20 cellular contexts compared by ENCODE assay signal in the genomic region with DNA sequence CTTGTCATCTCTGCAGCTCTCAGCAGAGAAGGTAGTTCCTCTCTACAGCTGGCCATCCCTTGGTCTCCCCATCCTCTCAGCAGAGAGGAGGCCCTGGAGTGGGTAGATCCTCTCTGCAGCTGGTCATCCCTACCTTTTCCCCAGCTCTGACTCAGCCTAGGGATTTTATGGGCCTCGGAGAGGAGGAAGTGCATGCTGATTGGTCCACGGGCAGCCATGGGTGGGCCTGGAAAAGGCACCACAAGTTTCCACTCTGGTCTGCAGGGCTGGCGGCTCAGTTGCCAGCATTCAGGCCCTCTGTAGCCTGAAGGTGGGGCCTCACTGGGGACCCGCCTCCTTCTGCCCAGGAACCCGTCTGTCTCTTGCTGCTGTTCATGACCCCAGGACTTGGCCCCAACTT. TPM values are rescaled to one million over a fixed set of nuclear protein-coding genes. Genes with fewer than 3 reads are reported as not detected.
A peak's percentile ranks its signal among the peaks of the same experiment; 100 is the strongest.
DNase-seq lines count a peak whose midpoint lies in the region; ATAC-seq and TF ChIP-seq lines count a peak whose summit lies in the region.
"Had no signal": no experiment of that assay in that cellular context is flagged by ENCODE, and none has a peak within 500 bp of the region (broad histone marks: within the 10 kb centered on the region; RNA-seq: fewer than 3 reads in every experiment).

No MANE protein-coding gene starts in this region.

- no peak for TF ChIP-seq CTCF in fibroblast of mammary gland (conservative IDR thresholded peaks at IDR 0.05; ENCODE audit: control insufficient read depth, insufficient read depth, low read depth, low read length)
- TF ChIP-seq CTCF in lung (IDR thresholded peaks at IDR 0.05; ENCODE audit: control extremely low read depth, extremely low read depth), result no peak
- TF ChIP-seq CTCF in dorsolateral prefrontal cortex (IDR thresholded peaks at IDR 0.05 in 54 of 56, conservative IDR thresholded peaks at IDR 0.05 in 2 of 56; ENCODE audit: low read depth in 1 of 56, partially characterized antibody in 56 of 56), result no peak

- no peaks in the 10 kb centered on the region for H3K4me1 Mint-ChIP-seq in activated T-helper 1 cell treated with anti-CD3 and anti-CD28 coated beads, Interleukin-12 subunit alpha, Interleukin-12 subunit beta, Interleukin-2, Interleukin-4 antibody, amounts not matched to agents 30 ng/mL and 10 ng/mL and 1 ng/mL, durations not matched to agents 14 hours and 24 hours and 36 hours (ENCODE audit: low read depth)
- H3K4me1 Mint-ChIP-seq: activated naive CD4-positive, alpha-beta T cell treated with anti-CD3 and anti-CD28 coated beads, Interleukin-2, amount 50 U/mL, for 24 hours had no signal

- H3K9me3 Mint-ChIP-seq in activated T-helper 1 cell treated with anti-CD3 and anti-CD28 coated beads, Interleukin-12 subunit alpha, Interleukin-12 subunit beta, Interleukin-2, Interleukin-4 antibody, amounts not matched to agents 30 ng/mL and 10 ng/mL and 1 ng/mL, durations not matched to agents 14 hours and 24 hours and 36 hours, result no peaks in the 10 kb centered on the region
- H3K9me3 Mint-ChIP-seq: activated naive CD4-positive, alpha-beta T cell treated with anti-CD3 and anti-CD28 coated beads, Interleukin-2, amount 50 U/mL, for 24 hours; activated T-cell treated with anti-CD3 and anti-CD28 coated beads, Interleukin-2, amount 50 U/mL, for 72 hours; CD8-positive, alpha-beta T cell had no signal

- no peaks in the 10 kb centered on the region for H3K9me3 ChIP-seq in lung (ENCODE audit: control insufficient read depth in 2 of 2, insufficient read depth in 1 of 2, low read length in 1 of 2)
- H3K9me3 ChIP-seq: left lung, thyroid gland had no signal

- H3K27ac ChIP-seq in lung (ENCODE audit: low read depth in 1 of 2, low read length in 1 of 2) (no peak overlapping the region), dorsolateral prefrontal cortex (peak overlapping the region in 14 of 59 donors; percentile 4 to 57 (median 21))
- H3K27ac ChIP-seq: GM23248, left lung, thyroid gland had no signal

- ATAC-seq in lung (ENCODE audit: insufficient read depth, low FRiP score) (peak; percentile 27), HG03342 (IDR thresholded peaks at IDR 0.05; ENCODE audit: unreplicated experiment) (no peak)
- ATAC-seq: activated T-cell treated with anti-CD3 and anti-CD28 coated beads, Interleukin-2, amount 50 U/mL, for 72 hours; left lung; stimulated activated naive B cell treated with anti-CD40 and anti-IgM and Interleukin-4, amounts not matched to agents 10 μg/mL and 1 μg/mL and 100 μg/mL, for 72 hours had no signal

- intact Hi-C loops in activated T-helper 1 cell treated with anti-CD3 and anti-CD28 coated beads, Interleukin-12 subunit alpha, Interleukin-12 subunit beta, Interleukin-2, Interleukin-4 antibody, amounts not matched to agents 30 ng/mL and 10 ng/mL and 1 ng/mL, durations not matched to agents 14 hours and 24 hours and 36 hours (cut with micrococcal nuclease), result no loop called here
- intact Hi-C loops in dorsolateral prefrontal cortex (cut with DNase I), result no loop called here

- H3K27me3 Mint-ChIP-seq in activated T-helper 1 cell treated with anti-CD3 and anti-CD28 coated beads, Interleukin-12 subunit alpha, Interleukin-12 subunit beta, Interleukin-2, Interleukin-4 antibody, amounts not matched to agents 30 ng/mL and 10 ng/mL and 1 ng/mL, durations not matched to agents 14 hours and 24 hours and 36 hours (ENCODE audit: insufficient read depth), result no peaks in the 10 kb centered on the region
- H3K27me3 Mint-ChIP-seq: activated naive CD4-positive, alpha-beta T cell treated with anti-CD3 and anti-CD28 coated beads, Interleukin-2, amount 50 U/mL, for 24 hours; stimulated activated naive B cell treated with anti-CD40 and anti-IgM and Interleukin-4, amounts not matched to agents 10 μg/mL and 1 μg/mL and 100 μg/mL, for 72 hours had no signal

- H3K4me1 ChIP-seq in lung (ENCODE audit: control insufficient read depth in 2 of 2, insufficient read depth in 2 of 2, low read length in 2 of 2), result no peaks in the 10 kb centered on the region
- H3K4me1 ChIP-seq: thyroid gland had no signal

- H3K36me3 Mint-ChIP-seq in activated T-helper 1 cell treated with anti-CD3 and anti-CD28 coated beads, Interleukin-12 subunit alpha, Interleukin-12 subunit beta, Interleukin-2, Interleukin-4 antibody, amounts not matched to agents 30 ng/mL and 10 ng/mL and 1 ng/mL, durations not matched to agents 14 hours and 24 hours and 36 hours (ENCODE audit: low read depth), result no peaks in the 10 kb centered on the region

- H3K4me3 ChIP-seq in fibroblast of mammary gland (ENCODE audit: control insufficient read depth, low read depth, low read length) (no peak overlapping the region), lung (no peak overlapping the region), dorsolateral prefrontal cortex (no peak overlapping the region)
- H3K4me3 ChIP-seq: GM23248, left lung, thyroid gland had no signal

- 85 to 86% methylated on average over 5 of the region's 5 CpGs for WGBS in lung, 2 donors

- DNase-seq in ELR (ENCODE audit: low read depth), result peak; percentile 15
- DNase-seq in HT1080 (ENCODE audit: low read depth), result peak; percentile 42
- DNase-seq in fibroblast of mammary gland (ENCODE audit: low read depth), result peak; percentile 7
- DNase-seq in lung (ENCODE audit: low spot score), result no peak
- no peak for DNase-seq in activated T-helper 1 cell treated with anti-CD3 and anti-CD28 coated beads, Interleukin-12 subunit alpha, Interleukin-12 subunit beta, Interleukin-2, Interleukin-4 antibody, amounts not matched to agents 30 ng/mL and 10 ng/mL and 1 ng/mL, durations not matched to agents 14 hours and 24 hours and 36 hours (ENCODE audit: low spot score)
- DNase-seq in dorsolateral prefrontal cortex, result no peak
- DNase-seq in DMS79 (lab: John Stamatoyannopoulos, UW), result no peak
- DNase-seq: activated CD8-positive, alpha-beta memory T cell treated with anti-CD3 and anti-CD28 coated beads for 24 hours; activated T-cell treated with anti-CD3 and anti-CD28 coated beads, Interleukin-2, amount 50 U/mL, for 72 hours; CD8-positive, alpha-beta T cell; GM23248; left lung; NCI-H1436 treated with DMSO at 0.1 percent for 48 hours; NCI-H526 treated with DMSO at 0.1 percent for 48 hours; occipital lobe; stimulated activated naive B cell treated with anti-CD40 and anti-IgM and Interleukin-4, amounts not matched to agents 10 μg/mL and 1 μg/mL and 100 μg/mL, for 72 hours; T-helper 9 cell; thyroid gland had no signal

- peaks cover 0 to 3% of the 10 kb centered on the region in 2 donors for H3K36me3 ChIP-seq in lung (ENCODE audit: control insufficient read depth in 2 of 2, insufficient read depth in 2 of 2, low read length in 2 of 2)

- H3K4me3 Mint-ChIP-seq in activated T-helper 1 cell treated with anti-CD3 and anti-CD28 coated beads, Interleukin-12 subunit alpha, Interleukin-12 subunit beta, Interleukin-2, Interleukin-4 antibody, amounts not matched to agents 30 ng/mL and 10 ng/mL and 1 ng/mL, durations not matched to agents 14 hours and 24 hours and 36 hours, result no peak overlapping the region
- H3K4me3 Mint-ChIP-seq: activated naive CD4-positive, alpha-beta T cell treated with anti-CD3 and anti-CD28 coated beads, Interleukin-2, amount 50 U/mL, for 24 hours; activated T-cell treated with anti-CD3 and anti-CD28 coated beads, Interleukin-2, amount 50 U/mL, for 72 hours; CD8-positive, alpha-beta T cell; stimulated activated naive B cell treated with anti-CD40 and anti-IgM and Interleukin-4, amounts not matched to agents 10 μg/mL and 1 μg/mL and 100 μg/mL, for 72 hours had no signal

- no peak overlapping the region for H3K27ac Mint-ChIP-seq in activated T-helper 1 cell treated with anti-CD3 and anti-CD28 coated beads, Interleukin-12 subunit alpha, Interleukin-12 subunit beta, Interleukin-2, Interleukin-4 antibody, amounts not matched to agents 30 ng/mL and 10 ng/mL and 1 ng/mL, durations not matched to agents 14 hours and 24 hours and 36 hours
- H3K27ac Mint-ChIP-seq: activated naive CD4-positive, alpha-beta T cell treated with anti-CD3 and anti-CD28 coated beads, Interleukin-2, amount 50 U/mL, for 24 hours; activated T-cell treated with anti-CD3 and anti-CD28 coated beads, Interleukin-2, amount 50 U/mL, for 72 hours; CD8-positive, alpha-beta T cell; stimulated activated naive B cell treated with anti-CD40 and anti-IgM and Interleukin-4, amounts not matched to agents 10 μg/mL and 1 μg/mL and 100 μg/mL, for 72 hours had no signal

- no peaks in the 10 kb centered on the region for H3K27me3 ChIP-seq in lung (ENCODE audit: control insufficient read depth, insufficient read depth)
- H3K27me3 ChIP-seq in dorsolateral prefrontal cortex, result no peaks in the 10 kb centered on the region
- H3K27me3 ChIP-seq: left lung, thyroid gland had no signal

RNA-seq across cellular contexts. Expression of gene NR1D2, which starts 36.9 kb away (rescaled TPM):
- 29.6 and 46.4 TPM in 2 replicates for total RNA-seq in HT1080 (2014; rRNA removed; shearing (Covaris generic))
- polyA plus RNA-seq in HT1080 (2015; cell fraction: cytosol; rRNA removed), result 31.0 and 44.0 TPM in 2 replicates
- 26.8 and 28.7 TPM in 2 replicates for polyA plus RNA-seq in HT1080 (2015; cell fraction: nucleus; rRNA removed)
- total RNA-seq in lung, result 10 to 100 TPM; 33.3 to 35.7 TPM
- 1 to 10 TPM; 6.1 to 9.1 TPM for polyA plus RNA-seq in lung
- total RNA-seq in activated T-helper 1 cell treated with anti-CD3 and anti-CD28 coated beads, Interleukin-12 subunit alpha, Interleukin-12 subunit beta, Interleukin-2, Interleukin-4 antibody, amounts not matched to agents 30 ng/mL and 10 ng/mL and 1 ng/mL, durations not matched to agents 14 hours and 24 hours and 36 hours, result 3.0 and 4.8 TPM in 2 replicates
- 100 to 1,000 TPM in 18 of 120 experiments, 10 to 100 TPM in 102; 56.4 to 127 (median 85.9) TPM for total RNA-seq in dorsolateral prefrontal cortex

Comparison
In these comparisons a context has a peak if more than half of its experiments do, and no peak if none do; other contexts are left out.
1. DNase-seq: peak in ELR (single experiment), HT1080 (single experiment) and fibroblast of mammary gland (single experiment); none in lung (single experiment), activated T-helper 1 cell treated with anti-CD3 and anti-CD28 coated beads, Interleukin-12 subunit alpha, Interleukin-12 subunit beta, Interleukin-2, Interleukin-4 antibody, amounts not matched to agents 30 ng/mL and 10 ng/mL and 1 ng/mL, durations not matched to agents 14 hours and 24 hours and 36 hours (single experiment), dorsolateral prefrontal cortex (0 of 10) and DMS79 (single experiment).